ENCODE assay signal across 9 cellular contexts in genomic region chr12:44875954-44876553, GRCh38.
DNase-seq lines count a peak whose midpoint lies in the region; ATAC-seq and TF ChIP-seq lines count a peak whose summit lies in the region.
"Had no signal": no experiment of that assay in that cellular context is flagged by ENCODE, and none has a peak within 500 bp of the region (broad histone marks: within the 10 kb centered on the region; RNA-seq: fewer than 3 reads in every experiment).

TSS of gene NELL2 (minus strand) at chr12:44876315. CDS start at chr12:44875869, 446 bp downstream.

- no peak for TF ChIP-seq CTCF in 22Rv1 (IDR thresholded peaks at IDR 0.05)

- DNase-seq in NCI-H146 treated with DMSO at 0.1 percent for 48 hours (lab: John Stamatoyannopoulos, UW; ENCODE audit: unreplicated experiment) (peak; percentile 35), left kidney (ENCODE audit: low read depth, low spot score) (peak; percentile 82)
- DNase-seq in activated CD4-positive, alpha-beta T cell treated with anti-CD3 and anti-CD28 coated beads for 24 hours (ENCODE audit: low read depth in 2 of 2), result peak; percentile 50 to 54
- DNase-seq in central memory CD4-positive, alpha-beta T cell, result peak; percentile 45
- peak; percentile 49 to 64 for DNase-seq in stimulated activated CD4-positive, alpha-beta T cell treated with anti-CD3 and anti-CD28 coated beads, Interleukin-2, amount 100 ng/mL, for 48 hours
- DNase-seq: DND-41 had no signal

- ATAC-seq in GM19351 (IDR thresholded peaks at IDR 0.05; ENCODE audit: unreplicated experiment) (peak; percentile 67), GM21447 (IDR thresholded peaks at IDR 0.05; ENCODE audit: unreplicated experiment) (no peak)

- peak within 1 kb of the TSS; percentile 69 for H3K27ac ChIP-seq in 22Rv1
